ENCODE assay signal across 8 cellular contexts in genomic region chr18:26621161-26622026, GRCh38.
DNase-seq lines count a peak whose midpoint lies in the region; ATAC-seq and TF ChIP-seq lines count a peak whose summit lies in the region.

No MANE protein-coding gene starts in this region.

- no peaks in the 10 kb centered on the region for H3K36me3 ChIP-seq in SJCRH30

- H3K27me3 ChIP-seq in SJCRH30 = no peaks in the 10 kb centered on the region

- DNase-seq in AG04449 (ENCODE audit: low read depth, low spot score) = no peak
- peak; percentile 13 to 34 for DNase-seq in SJCRH30
- DNase-seq in fibroblast of mammary gland (ENCODE audit: low read depth) = peak; percentile 37
- DNase-seq in osteocyte (ENCODE audit: extremely low spot score, unreplicated experiment) = no peak
- DNase-seq in NCI-H187 treated with DMSO at 0.1 percent for 48 hours (lab: John Stamatoyannopoulos, UW) = no peak
- DNase-seq in NCI-H1105 (lab: John Stamatoyannopoulos, UW) = no peak

- H3K4me3 Mint-ChIP-seq in osteocyte (ENCODE audit: unreplicated experiment) = no peak overlapping the region

- no peak overlapping the region for H3K4me3 ChIP-seq in AG04449 (ENCODE audit: low read depth, low read length)
- no peak overlapping the region for H3K4me3 ChIP-seq in SJCRH30
- no peak overlapping the region for H3K4me3 ChIP-seq in fibroblast of mammary gland (ENCODE audit: control insufficient read depth, low read depth, low read length)

- H3K27ac ChIP-seq in SJCRH30 = no peak overlapping the region

- POLR2A ChIA-PET in AG04449 (lab: Yijun Ruan, JAX) = no interaction called here

- H3K27ac Mint-ChIP-seq in osteocyte (ENCODE audit: unreplicated experiment) = no peak overlapping the region

- H3K4me1 Mint-ChIP-seq in osteocyte (ENCODE audit: unreplicated experiment) = peaks cover 8% of the 10 kb centered on the region

- peaks cover 13% of the 10 kb centered on the region for H3K9me3 Mint-ChIP-seq in osteocyte (ENCODE audit: unreplicated experiment)

- H3K4me1 ChIP-seq in SJCRH30 = peaks cover 4% of the 10 kb centered on the region; the same call in 1 of the 2 replicates

- no peaks in the 10 kb centered on the region for H3K9me3 ChIP-seq in SJCRH30 (replicated peaks)

- H3K36me3 Mint-ChIP-seq in osteocyte (ENCODE audit: unreplicated experiment) = no peaks in the 10 kb centered on the region

- CTCF ChIA-PET in AG04449 (lab: Yijun Ruan, JAX) = interaction anchor here (0.7 to 1.7 kb wide), 4 partner anchors 28 to 238 kb away, joined by 3 to 6 read pairs (median 3); no protein-coding TSS in a partner anchor

- H3K27me3 Mint-ChIP-seq in osteocyte (ENCODE audit: unreplicated experiment) = no peaks in the 10 kb centered on the region

- peak; percentile 62 for ATAC-seq in HG02970 (IDR thresholded peaks at IDR 0.05; ENCODE audit: low FRiP score, unreplicated experiment)

- TF ChIP-seq CTCF in AG04449 (IDR thresholded peaks at IDR 0.05; ENCODE audit: insufficient read depth, low read length, missing control alignments) (peak; percentile 41), GM12872 (IDR thresholded peaks at IDR 0.05; ENCODE audit: insufficient read depth, low read depth, low read length) (peak; percentile 70), fibroblast of mammary gland (conservative IDR thresholded peaks at IDR 0.05; ENCODE audit: control insufficient read depth, insufficient read depth, low read depth, low read length) (peak; percentile 56), osteocyte (IDR thresholded peaks at IDR 0.05) (peak; percentile 62)

Comparison
In these comparisons a context has a peak if more than half of its experiments do, and no peak if none do; other contexts are left out.
1. DNase-seq: peak in SJCRH30 (2 of 2) and fibroblast of mammary gland (single experiment); none in AG04449 (single experiment), osteocyte (single experiment), NCI-H187 treated with DMSO at 0.1 percent for 48 hours (single experiment) and NCI-H1105 (single experiment).
2. Peak in every context shown above with its lines, with median percentiles within 50 percentile points of each other: CTCF ChIP-seq.